ENCODE assay signal across 12 cellular contexts in the genomic region with DNA sequence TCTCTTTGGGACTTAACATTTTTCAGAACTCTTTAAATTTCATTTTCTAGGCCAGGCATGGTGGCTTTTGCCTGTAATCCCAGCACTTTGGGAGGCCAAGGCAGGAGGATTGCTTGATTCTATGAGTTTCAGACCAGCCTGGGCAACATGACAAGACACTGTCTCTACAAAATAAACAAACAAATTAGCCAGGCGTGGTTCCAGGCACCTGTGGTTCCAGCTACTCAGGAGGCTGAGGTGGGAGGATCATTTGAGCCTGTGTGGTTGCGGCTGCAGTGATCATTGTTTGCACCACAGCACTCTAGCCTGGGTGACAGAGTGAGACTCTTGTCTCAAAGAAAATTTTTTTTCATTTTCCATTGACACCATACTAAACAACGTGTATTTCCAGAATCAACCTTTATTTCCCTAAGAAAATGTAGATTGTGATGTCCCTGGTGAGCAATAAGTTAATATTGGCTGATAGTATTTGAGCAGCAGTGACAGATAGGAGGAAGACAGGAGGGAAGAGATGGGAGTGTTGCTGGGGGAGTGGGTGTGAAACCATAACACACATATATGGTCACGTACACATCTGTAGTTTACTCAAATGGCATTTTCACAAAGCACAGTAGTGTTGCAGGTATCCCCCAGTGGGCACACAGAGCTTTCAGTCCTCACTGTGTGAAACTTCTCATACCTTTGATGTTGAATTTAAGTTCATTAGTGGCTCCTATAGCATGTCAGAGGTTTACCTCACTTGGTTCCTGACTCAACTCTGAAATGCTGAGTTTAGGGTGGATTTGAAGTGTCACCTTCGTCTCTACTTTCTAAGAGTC.
DNase-seq lines count a peak whose midpoint lies in the region; ATAC-seq and TF ChIP-seq lines count a peak whose summit lies in the region.
"Had no signal": no experiment of that assay in that cellular context is flagged by ENCODE, and none has a peak within 500 bp of the region (broad histone marks: within the 10 kb centered on the region; RNA-seq: fewer than 3 reads in every experiment).

No MANE protein-coding gene starts in this region.

- H3K36me3 Mint-ChIP-seq in WTC11: no peaks in the 10 kb centered on the region

- H3K4me3 Mint-ChIP-seq in WTC11: no peak overlapping the region
- H3K4me3 Mint-ChIP-seq: stimulated activated naive CD8-positive, alpha-beta T cell treated with anti-CD3 and anti-CD28 coated beads, Interleukin-15, Interleukin-2, amounts not matched to agents 100 ng/mL and 50 ng/mL, for 24 hours had no signal

- peaks cover 0 to 5% of the 10 kb centered on the region in 2 donors for H3K4me1 ChIP-seq in left lung

- no peaks in the 10 kb centered on the region for H3K9me3 ChIP-seq in left lung
- H3K9me3 ChIP-seq: BE2C had no signal

- no peaks in the 10 kb centered on the region for H3K27me3 ChIP-seq in left lung
- H3K27me3 ChIP-seq: BE2C had no signal

- H3K27me3 Mint-ChIP-seq in WTC11 (ENCODE audit: low read depth): no peaks in the 10 kb centered on the region

- POLR2A ChIA-PET in WTC11 (lab: Charles Lee): no interaction called here

- CTCF ChIA-PET in WTC11 (lab: Charles Lee): no interaction called here

- H3K36me3 ChIP-seq in left lung: no peaks in the 10 kb centered on the region
- H3K36me3 ChIP-seq: BE2C had no signal

- DNase-seq in GM12865 (ENCODE audit: low read depth): peak; percentile 97
- DNase-seq in left lung: no peak
- DNase-seq in posterior cingulate gyrus: no peak
- DNase-seq in NCI-H2196 treated with DMSO at 0.1 percent for 48 hours (lab: John Stamatoyannopoulos, UW; ENCODE audit: unreplicated experiment): no peak
- DNase-seq in WTC11 (ENCODE audit: low spot score): no peak
- DNase-seq: BE2C, RPMI8226 had no signal

- H3K4me3 ChIP-seq in GM12865 (ENCODE audit: low read depth, low read length): no peak overlapping the region
- no peak overlapping the region for H3K4me3 ChIP-seq in left lung
- H3K4me3 ChIP-seq: lung had no signal

- peaks cover 21% of the 10 kb centered on the region for H3K4me1 Mint-ChIP-seq in WTC11

- TF ChIP-seq CTCF in GM12865 (IDR thresholded peaks at IDR 0.05; ENCODE audit: insufficient read depth, low read depth, low read length, missing control alignments) (no peak), left lung (IDR thresholded peaks at IDR 0.05) (no peak), WTC11 (IDR thresholded peaks at IDR 0.05) (no peak)

- no peak overlapping the region for H3K27ac Mint-ChIP-seq in WTC11
- H3K27ac Mint-ChIP-seq: stimulated activated naive CD8-positive, alpha-beta T cell treated with anti-CD3 and anti-CD28 coated beads, Interleukin-15, Interleukin-2, amounts not matched to agents 100 ng/mL and 50 ng/mL, for 24 hours had no signal

- intact Hi-C loops in left lung (cut with DNase I): no loop called here
- intact Hi-C loops in posterior cingulate gyrus (cut with DNase I): no loop called here

- H3K9me3 Mint-ChIP-seq in WTC11: no peaks in the 10 kb centered on the region
- H3K9me3 Mint-ChIP-seq: stimulated activated naive CD8-positive, alpha-beta T cell treated with anti-CD3 and anti-CD28 coated beads, Interleukin-15, Interleukin-2, amounts not matched to agents 100 ng/mL and 50 ng/mL, for 24 hours had no signal

- peak; percentile 76 for ATAC-seq in GM19324 (IDR thresholded peaks at IDR 0.05; ENCODE audit: low FRiP score, unreplicated experiment)
- peak; percentile 96 for ATAC-seq in HG02840 (IDR thresholded peaks at IDR 0.05; ENCODE audit: low FRiP score, unreplicated experiment)
- ATAC-seq in HG03575 (IDR thresholded peaks at IDR 0.05; ENCODE audit: extremely low read depth, insufficient number of reproducible peaks, low FRiP score, unreplicated experiment): peak; percentile 84
- no peak for ATAC-seq in left lung
- no peak for ATAC-seq in WTC11

- H3K27ac ChIP-seq in left lung: no peak overlapping the region

TF ChIP-seq in WTC11, 78 proteins besides CTCF, POLR2A, EP300 and RAD21:
- TF ChIP-seq ZNF121 (CRISPR knock-in tag; IDR thresholded peaks at IDR 0.05): no peak
- TF ChIP-seq MYBL2 (CRISPR knock-in tag; IDR thresholded peaks at IDR 0.05): no peak
- no peak for TF ChIP-seq MXD4 (CRISPR knock-in tag; IDR thresholded peaks at IDR 0.05; ENCODE audit: borderline replicate concordance)
- TF ChIP-seq, protein P1, sequence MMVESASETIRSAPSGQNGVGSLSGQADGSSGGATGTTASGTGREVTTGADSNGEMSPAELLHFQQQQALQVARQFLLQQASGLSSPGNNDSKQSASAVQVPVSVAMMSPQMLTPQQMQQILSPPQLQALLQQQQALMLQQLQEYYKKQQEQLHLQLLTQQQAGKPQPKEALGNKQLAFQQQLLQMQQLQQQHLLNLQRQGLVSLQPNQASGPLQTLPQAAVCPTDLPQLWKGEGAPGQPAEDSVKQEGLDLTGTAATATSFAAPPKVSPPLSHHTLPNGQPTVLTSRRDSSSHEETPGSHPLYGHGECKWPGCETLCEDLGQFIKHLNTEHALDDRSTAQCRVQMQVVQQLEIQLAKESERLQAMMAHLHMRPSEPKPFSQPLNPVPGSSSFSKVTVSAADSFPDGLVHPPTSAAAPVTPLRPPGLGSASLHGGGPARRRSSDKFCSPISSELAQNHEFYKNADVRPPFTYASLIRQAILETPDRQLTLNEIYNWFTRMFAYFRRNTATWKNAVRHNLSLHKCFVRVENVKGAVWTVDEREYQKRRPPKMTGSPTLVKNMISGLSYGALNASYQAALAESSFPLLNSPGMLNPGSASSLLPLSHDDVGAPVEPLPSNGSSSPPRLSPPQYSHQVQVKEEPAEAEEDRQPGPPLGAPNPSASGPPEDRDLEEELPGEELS (CRISPR knock-in tag; IDR thresholded peaks at IDR 0.05): no peak
- no peak for TF ChIP-seq FOXK1 (CRISPR knock-in tag; IDR thresholded peaks at IDR 0.05)
- TF ChIP-seq, protein P2, sequence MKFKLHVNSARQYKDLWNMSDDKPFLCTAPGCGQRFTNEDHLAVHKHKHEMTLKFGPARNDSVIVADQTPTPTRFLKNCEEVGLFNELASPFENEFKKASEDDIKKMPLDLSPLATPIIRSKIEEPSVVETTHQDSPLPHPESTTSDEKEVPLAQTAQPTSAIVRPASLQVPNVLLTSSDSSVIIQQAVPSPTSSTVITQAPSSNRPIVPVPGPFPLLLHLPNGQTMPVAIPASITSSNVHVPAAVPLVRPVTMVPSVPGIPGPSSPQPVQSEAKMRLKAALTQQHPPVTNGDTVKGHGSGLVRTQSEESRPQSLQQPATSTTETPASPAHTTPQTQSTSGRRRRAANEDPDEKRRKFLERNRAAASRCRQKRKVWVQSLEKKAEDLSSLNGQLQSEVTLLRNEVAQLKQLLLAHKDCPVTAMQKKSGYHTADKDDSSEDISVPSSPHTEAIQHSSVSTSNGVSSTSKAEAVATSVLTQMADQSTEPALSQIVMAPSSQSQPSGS (CRISPR knock-in tag; IDR thresholded peaks at IDR 0.05; ENCODE audit: borderline replicate concordance, low read depth): no peak
- TF ChIP-seq HMGA2 (CRISPR knock-in tag; IDR thresholded peaks at IDR 0.05): no peak
- TF ChIP-seq, protein P3, sequence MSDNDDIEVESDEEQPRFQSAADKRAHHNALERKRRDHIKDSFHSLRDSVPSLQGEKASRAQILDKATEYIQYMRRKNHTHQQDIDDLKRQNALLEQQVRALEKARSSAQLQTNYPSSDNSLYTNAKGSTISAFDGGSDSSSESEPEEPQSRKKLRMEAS (CRISPR knock-in tag; IDR thresholded peaks at IDR 0.05): no peak
- TF ChIP-seq, protein P4, sequence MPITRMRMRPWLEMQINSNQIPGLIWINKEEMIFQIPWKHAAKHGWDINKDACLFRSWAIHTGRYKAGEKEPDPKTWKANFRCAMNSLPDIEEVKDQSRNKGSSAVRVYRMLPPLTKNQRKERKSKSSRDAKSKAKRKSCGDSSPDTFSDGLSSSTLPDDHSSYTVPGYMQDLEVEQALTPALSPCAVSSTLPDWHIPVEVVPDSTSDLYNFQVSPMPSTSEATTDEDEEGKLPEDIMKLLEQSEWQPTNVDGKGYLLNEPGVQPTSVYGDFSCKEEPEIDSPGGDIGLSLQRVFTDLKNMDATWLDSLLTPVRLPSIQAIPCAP (CRISPR knock-in tag; IDR thresholded peaks at IDR 0.05): no peak
- TF ChIP-seq CBFB (CRISPR knock-in tag; IDR thresholded peaks at IDR 0.05; ENCODE audit: low read depth): no peak
- TF ChIP-seq, protein P5, sequence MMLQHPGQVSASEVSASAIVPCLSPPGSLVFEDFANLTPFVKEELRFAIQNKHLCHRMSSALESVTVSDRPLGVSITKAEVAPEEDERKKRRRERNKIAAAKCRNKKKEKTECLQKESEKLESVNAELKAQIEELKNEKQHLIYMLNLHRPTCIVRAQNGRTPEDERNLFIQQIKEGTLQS (CRISPR knock-in tag; conservative IDR thresholded peaks at IDR 0.05): no peak
- TF ChIP-seq, protein P6, sequence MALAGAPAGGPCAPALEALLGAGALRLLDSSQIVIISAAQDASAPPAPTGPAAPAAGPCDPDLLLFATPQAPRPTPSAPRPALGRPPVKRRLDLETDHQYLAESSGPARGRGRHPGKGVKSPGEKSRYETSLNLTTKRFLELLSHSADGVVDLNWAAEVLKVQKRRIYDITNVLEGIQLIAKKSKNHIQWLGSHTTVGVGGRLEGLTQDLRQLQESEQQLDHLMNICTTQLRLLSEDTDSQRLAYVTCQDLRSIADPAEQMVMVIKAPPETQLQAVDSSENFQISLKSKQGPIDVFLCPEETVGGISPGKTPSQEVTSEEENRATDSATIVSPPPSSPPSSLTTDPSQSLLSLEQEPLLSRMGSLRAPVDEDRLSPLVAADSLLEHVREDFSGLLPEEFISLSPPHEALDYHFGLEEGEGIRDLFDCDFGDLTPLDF (CRISPR knock-in tag; IDR thresholded peaks at IDR 0.05): no peak
- TF ChIP-seq ZNF671 (CRISPR knock-in tag; IDR thresholded peaks at IDR 0.05): no peak

Comparison
In these comparisons a context has a peak if more than half of its experiments do, and no peak if none do; other contexts are left out.
1. ATAC-seq: peak in GM19324 (single experiment), HG02840 (single experiment) and HG03575 (single experiment); none in left lung (single experiment) and WTC11 (single experiment).